In genomic region chr2:69830045-69830905, GRCh38 we compare ENCODE assay signal across 9 cellular contexts. TPM values are rescaled to one million over a fixed set of nuclear protein-coding genes. Genes with fewer than 3 reads are reported as not detected.
A peak's percentile ranks its signal among the peaks of the same experiment; 100 is the strongest.
DNase-seq lines count a peak whose midpoint lies in the region; ATAC-seq, FAIRE-seq and TF ChIP-seq lines count a peak whose summit lies in the region.
"Had no signal": no experiment of that assay in that cellular context is flagged by ENCODE, and none has a peak within 500 bp of the region (broad histone marks: within the 10 kb centered on the region; RNA-seq: fewer than 3 reads in every experiment).

No MANE protein-coding gene starts in this region.

- H3K4me1 ChIP-seq in colonic mucosa (peaks cover 10% of the 10 kb centered on the region), right lobe of liver (peaks cover 0 to 25% (median 8%) of the 10 kb centered on the region in 4 donors)

- H3K9me3 ChIP-seq in colonic mucosa (no peaks in the 10 kb centered on the region), right lobe of liver (no peaks in the 10 kb centered on the region)

- intact Hi-C loops in colonic mucosa (cut with DNase I) = no loop called here
- intact Hi-C loops in right lobe of liver (cut with DNase I) = no loop called here

- ATAC-seq in right lobe of liver = peak; percentile 27 to 51 (median 44)

- H3K9ac ChIP-seq in colonic mucosa (ENCODE audit: low read depth in 2 of 2, low read length in 2 of 2) = peak overlapping the region; percentile 84 to 94

- H3K36me3 ChIP-seq in colonic mucosa = no peaks in the 10 kb centered on the region
- no peaks in the 10 kb centered on the region for H3K36me3 ChIP-seq in right lobe of liver

- TF ChIP-seq CTCF in colonic mucosa (IDR thresholded peaks at IDR 0.05) = no peak
- TF ChIP-seq CTCF in right lobe of liver (IDR thresholded peaks at IDR 0.05) = no peak

- H3K27ac ChIP-seq in colonic mucosa (peak overlapping the region; percentile 76), right lobe of liver (peak overlapping the region; percentile 16 to 91 (median 87))

- peak overlapping the region; percentile 94 for H3K4me3 ChIP-seq in colonic mucosa
- peak overlapping the region; percentile 71 to 86 (median 82) for H3K4me3 ChIP-seq in right lobe of liver

- DNase-seq in ELR (ENCODE audit: low read depth) (peak; percentile 65), H4 (ENCODE audit: low spot score) (peak; percentile 13), LHCN-M2 (ENCODE audit: low read depth) (peak; percentile 21), colonic mucosa (peak; percentile 76), right lobe of liver (peak; percentile 54 to 73 (median 56)), frontal cortex (ENCODE audit: low spot score in 2 of 2) (no peak)
- peak; percentile 4 for DNase-seq in activated CD4-positive, CD25-positive, alpha-beta regulatory T cell treated with anti-CD3 and anti-CD28 coated beads, Interleukin-2, amount 50 U/mL, for 16 hours (ENCODE audit: low read depth, low spot score)
- DNase-seq in stimulated activated CD8-positive, alpha-beta memory T cell treated with anti-CD3 and anti-CD28 coated beads, Interleukin-12 subunit alpha, Interleukin-12 subunit beta, amount 100 ng/mL, for 1 hour (ENCODE audit: low read depth) = peak; percentile 14

- FAIRE-seq in frontal cortex (lab: Jason Lieb, UNC) = no peak
- FAIRE-seq: colon had no signal

- H3K27me3 ChIP-seq in colonic mucosa (no peaks in the 10 kb centered on the region), right lobe of liver (no peaks in the 10 kb centered on the region)

- TF ChIP-seq POLR2A in right lobe of liver (IDR thresholded peaks at IDR 0.05) = no peak

- under 1% methylated on average over 20 of the region's 45 CpGs for WGBS in right lobe of liver (ENCODE audit: insufficient coverage, low coverage, low lambda C conversion rate, missing lambda C conversion rate)

RNA-seq across cellular contexts. Expression of gene GMCL1, which starts 0.8 kb away (rescaled TPM):
- 3.1 and 7.5 TPM in 2 replicates for total RNA-seq in H4 (2014; rRNA removed; shearing (Covaris generic))
- total RNA-seq in LHCN-M2 (2014; rRNA removed) = 6.7 and 9.1 TPM in 2 replicates
- 3.7 TPM for polyA plus RNA-seq in LHCN-M2 (2012)
- 10 to 100 TPM; 20.3 to 20.4 TPM for total RNA-seq in colonic mucosa
- total RNA-seq in right lobe of liver = 10 to 100 TPM in 2 of 6 experiments, 1 to 10 TPM in 4; 5.8 to 11.4 (median 6.8) TPM
- total RNA-seq in frontal cortex = 13.5 TPM

Comparison
In these comparisons a context has a peak if more than half of its experiments do, and no peak if none do; other contexts are left out.
1. DNase-seq: peak in ELR (single experiment), H4 (single experiment), LHCN-M2 (single experiment), activated CD4-positive, CD25-positive, alpha-beta regulatory T cell treated with anti-CD3 and anti-CD28 coated beads, Interleukin-2, amount 50 U/mL, for 16 hours (single experiment), colonic mucosa (single experiment), right lobe of liver (3 of 3) and stimulated activated CD8-positive, alpha-beta memory T cell treated with anti-CD3 and anti-CD28 coated beads, Interleukin-12 subunit alpha, Interleukin-12 subunit beta, amount 100 ng/mL, for 1 hour (single experiment); none in frontal cortex (0 of 2).